ENCODE assay signal across 8 cellular contexts in the genomic region with DNA sequence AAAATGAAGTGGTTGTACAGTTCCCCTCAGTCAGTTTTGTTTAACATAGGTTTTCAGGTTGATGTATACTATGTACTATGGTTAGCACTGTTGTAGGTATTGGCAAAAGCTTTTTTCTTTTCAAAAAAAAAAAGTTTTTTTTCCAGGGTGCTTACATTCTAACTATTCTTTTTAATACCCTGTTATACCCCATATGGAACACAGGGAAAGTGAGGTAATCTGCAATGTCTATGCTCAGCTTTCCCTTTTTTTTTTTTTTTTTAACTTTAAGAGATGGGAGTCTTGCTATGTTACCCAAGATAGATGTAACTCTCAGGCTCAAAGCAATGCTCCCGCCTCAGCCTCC. TPM values are rescaled to one million over a fixed set of nuclear protein-coding genes. Genes with fewer than 3 reads are reported as not detected.
DNase-seq lines count a peak whose midpoint lies in the region; ATAC-seq, FAIRE-seq and TF ChIP-seq lines count a peak whose summit lies in the region.

No MANE protein-coding gene starts in this region.

- no peak for TF ChIP-seq POLR2A in HepG2 (IDR thresholded peaks at IDR 0.05; ENCODE audit: insufficient read depth in 1 of 2, low read depth in 2 of 2, low read length in 2 of 2)
- no peak for TF ChIP-seq POLR2A in transverse colon (IDR thresholded peaks at IDR 0.05)

- peak overlapping the region; percentile 95 for H3K27ac Mint-ChIP-seq in activated naive CD4-positive, alpha-beta T cell treated with anti-CD3 and anti-CD28 coated beads, Interleukin-2, amount 10 ng/mL, durations not matched to agents 7 days and 5 days
- peak overlapping the region; percentile 99 for H3K27ac Mint-ChIP-seq in activated naive CD8-positive, alpha-beta T cell treated with anti-CD3 and anti-CD28 coated beads, Interleukin-2, amount 10 ng/mL, durations not matched to agents 7 days and 5 days

- H3K36me3 Mint-ChIP-seq in activated naive CD4-positive, alpha-beta T cell treated with anti-CD3 and anti-CD28 coated beads, Interleukin-2, amount 10 ng/mL, durations not matched to agents 7 days and 5 days = peaks cover 30% of the 10 kb centered on the region
- peaks cover 18% of the 10 kb centered on the region for H3K36me3 Mint-ChIP-seq in activated naive CD8-positive, alpha-beta T cell treated with anti-CD3 and anti-CD28 coated beads, Interleukin-2, amount 10 ng/mL, durations not matched to agents 7 days and 5 days

- H3K4me1 ChIP-seq in HepG2 (ENCODE audit: insufficient read depth, low read length) (peaks cover 28% of the 10 kb centered on the region), transverse colon (peaks cover 0 to 16% (median 11%) of the 10 kb centered on the region in 4 donors)

- no peak overlapping the region for H2AFZ ChIP-seq in HepG2 (ENCODE audit: low read length)

- intact Hi-C loops in HepG2 (cut with micrococcal nuclease; ENCODE audit: unreplicated experiment) = loop anchor here (2.0 to 5.0 kb wide), 2 partner anchors 67 to 201 kb away; a partner anchor contains a TSS
- intact Hi-C loops in transverse colon (cut with DNase I; ENCODE audit: low total_unique reads) = no loop called here

- H3K4me2 ChIP-seq in HepG2 (ENCODE audit: low read depth, low read length) = peak overlapping the region; percentile 94

- peak overlapping the region; percentile 85 for H3K4me3 Mint-ChIP-seq in activated naive CD4-positive, alpha-beta T cell treated with anti-CD3 and anti-CD28 coated beads, Interleukin-2, amount 10 ng/mL, durations not matched to agents 7 days and 5 days
- peak overlapping the region; percentile 100 for H3K4me3 Mint-ChIP-seq in activated naive CD8-positive, alpha-beta T cell treated with anti-CD3 and anti-CD28 coated beads, Interleukin-2, amount 10 ng/mL, durations not matched to agents 7 days and 5 days

- H4K20me1 ChIP-seq in HepG2 (ENCODE audit: insufficient read depth, low read length) = no peaks in the 10 kb centered on the region

- no peak for FAIRE-seq in HepG2 (lab: Jason Lieb, UNC)

- peaks cover 17% of the 10 kb centered on the region for H3K79me2 ChIP-seq in HepG2 (ENCODE audit: insufficient read depth, low read length)

- H3K9me3 ChIP-seq in HepG2 (ENCODE audit: low read length) = no peaks in the 10 kb centered on the region
- no peaks in the 10 kb centered on the region for H3K9me3 ChIP-seq in transverse colon

- WGBS in HepG2 (ENCODE audit: low lambda C conversion rate) = 0% methylated on average over 1 of the region's 1 CpG
- WGBS in transverse colon (ENCODE audit: low coverage in 1 of 2), 2 donors = 0% methylated on average over 1 of the region's 1 CpG

- no peak for TF ChIP-seq RAD21 in HepG2 (CRISPR knock-in tag; IDR thresholded peaks at IDR 0.05)

- H3K9me3 Mint-ChIP-seq in activated naive CD4-positive, alpha-beta T cell treated with anti-CD3 and anti-CD28 coated beads, Interleukin-2, amount 10 ng/mL, durations not matched to agents 7 days and 5 days = no peaks in the 10 kb centered on the region
- no peaks in the 10 kb centered on the region for H3K9me3 Mint-ChIP-seq in activated naive CD8-positive, alpha-beta T cell treated with anti-CD3 and anti-CD28 coated beads, Interleukin-2, amount 10 ng/mL, durations not matched to agents 7 days and 5 days

- peaks cover 23% of the 10 kb centered on the region for H3K4me1 Mint-ChIP-seq in activated naive CD4-positive, alpha-beta T cell treated with anti-CD3 and anti-CD28 coated beads, Interleukin-2, amount 10 ng/mL, durations not matched to agents 7 days and 5 days
- peaks cover 18% of the 10 kb centered on the region for H3K4me1 Mint-ChIP-seq in activated naive CD8-positive, alpha-beta T cell treated with anti-CD3 and anti-CD28 coated beads, Interleukin-2, amount 10 ng/mL, durations not matched to agents 7 days and 5 days

- CTCF ChIA-PET in activated naive CD4-positive, alpha-beta T cell treated with anti-CD3 and anti-CD28 coated beads, Interleukin-2, amount 10 ng/mL, durations not matched to agents 7 days and 5 days (lab: Charles Lee) = no interaction called here
- CTCF ChIA-PET in HepG2 (lab: Yijun Ruan, JAX; ENCODE audit: low intra/inter-chr PET ratio, low total read pairs) = no interaction called here

- H3K27ac ChIP-seq in HepG2 (ENCODE audit: extremely low read length, insufficient read depth, low read length) (peak overlapping the region; percentile 81), transverse colon (peak overlapping the region; percentile 69 to 90 (median 84))

- H3K4me3 ChIP-seq in HepG2 (replicated peaks in 1 of 3; ENCODE audit: insufficient read depth in 1 of 3, low read depth in 2 of 3, low read length in 3 of 3) (peak overlapping the region; percentile 82 to 87 (median 87)), transverse colon (peak overlapping the region in 3 of 4 donors; percentile 68 to 78 (median 69))

- no peak for ATAC-seq in activated naive CD8-positive, alpha-beta T cell treated with anti-CD3 and anti-CD28 coated beads, Interleukin-2, amount 10 ng/mL, durations not matched to agents 7 days and 5 days (ENCODE audit: low read depth)
- ATAC-seq in HepG2 (peak; percentile 1), GM21423 (IDR thresholded peaks at IDR 0.05; ENCODE audit: unreplicated experiment) (no peak)

- TF ChIP-seq CTCF in HepG2 (CRISPR knock-in tag; IDR thresholded peaks at IDR 0.05) (no peak), transverse colon (IDR thresholded peaks at IDR 0.05) (no peak)

- POLR2A ChIA-PET in activated naive CD8-positive, alpha-beta T cell treated with anti-CD3 and anti-CD28 coated beads, Interleukin-2, amount 10 ng/mL, durations not matched to agents 7 days and 5 days (lab: Charles Lee) = interaction anchor here (0.6 to 0.7 kb wide), 2 partner anchors 55 to 337 kb away, joined by 3 read pairs; a partner anchor contains a TSS
- POLR2A ChIA-PET in HepG2 (lab: Yijun Ruan, JAX) = no interaction called here

- DNase-seq in activated naive CD4-positive, alpha-beta T cell treated with anti-CD3 and anti-CD28 coated beads, Interleukin-2, amount 10 ng/mL, durations not matched to agents 7 days and 5 days = no peak
- no peak for DNase-seq in activated naive CD4-positive, alpha-beta T cell (lab: John Stamatoyannopoulos, UW)
- no peak for DNase-seq in activated naive CD8-positive, alpha-beta T cell treated with anti-CD3 and anti-CD28 coated beads, Interleukin-2, amount 10 ng/mL, durations not matched to agents 7 days and 5 days
- DNase-seq in HepG2 (ENCODE audit: low spot score) = no peak
- DNase-seq in transverse colon = no peak
- no peak for DNase-seq in NCI-H1417 treated with DMSO at 0.1 percent for 48 hours (lab: John Stamatoyannopoulos, UW)
- DNase-seq in putamen (ENCODE audit: low spot score) = no peak

- BruUV-seq in HepG2 (replicated peaks; lab: Mats Ljungman, UMichigan) = no TSS peak

- H3K9ac ChIP-seq in HepG2 (ENCODE audit: insufficient read depth, low read depth, low read length) = peak overlapping the region; percentile 84

- no peaks in the 10 kb centered on the region for H3K27me3 ChIP-seq in HepG2 (ENCODE audit: control insufficient read depth in 1 of 2, insufficient read depth in 2 of 2, low read length in 2 of 2)
- H3K27me3 ChIP-seq in transverse colon = no peaks in the 10 kb centered on the region

- H3K27me3 Mint-ChIP-seq in activated naive CD4-positive, alpha-beta T cell treated with anti-CD3 and anti-CD28 coated beads, Interleukin-2, amount 10 ng/mL, durations not matched to agents 7 days and 5 days = no peaks in the 10 kb centered on the region
- H3K27me3 Mint-ChIP-seq in activated naive CD8-positive, alpha-beta T cell treated with anti-CD3 and anti-CD28 coated beads, Interleukin-2, amount 10 ng/mL, durations not matched to agents 7 days and 5 days = no peaks in the 10 kb centered on the region

- TF ChIP-seq EP300 in HepG2 (IDR thresholded peaks at IDR 0.05; ENCODE audit: low read depth in 2 of 2, low read length in 2 of 2) = no peak
- no peak for TF ChIP-seq EP300 in HepG2 (CRISPR knock-in tag; IDR thresholded peaks at IDR 0.05; ENCODE audit: borderline replicate concordance)
- TF ChIP-seq EP300 in transverse colon (IDR thresholded peaks at IDR 0.05; ENCODE audit: low read depth) = no peak

- in situ Hi-C loops in HepG2 (cut with HindIII; ENCODE audit: extremely low pct_ligation_motif_present, low pct_unique_long_range_greater_than_20kb) = no loop called here
- in situ Hi-C loops in transverse colon (cut with MboI; ENCODE audit: low pct_ligation_motif_present in 1 of 4, low pct_unique_long_range_greater_than_20kb in 1 of 4, low sequenced_read_pairs in 3 of 4) = no loop called here

- H3K36me3 ChIP-seq in HepG2 (replicated peaks in 1 of 2; ENCODE audit: control insufficient read depth in 1 of 2, insufficient read depth in 2 of 2, low read length in 2 of 2) (peaks cover 12 to 36% of the 10 kb centered on the region in 2 experiments), transverse colon (peaks cover 0 to 15% (median 1%) of the 10 kb centered on the region in 4 donors)

RNA-seq across cellular contexts. Expression of a gene that starts 0.6 kb away (rescaled TPM):
- 1 to 10 TPM; 8.0 to 8.4 TPM for total RNA-seq in activated naive CD8-positive, alpha-beta T cell treated with anti-CD3 and anti-CD28 coated beads, Interleukin-2, amount 10 ng/mL, durations not matched to agents 7 days and 5 days
- total RNA-seq in HepG2 (2016; rRNA removed; fragmentation: Illumina TruSeq; extraction: Trizol) = 32.5 and 44.3 TPM in 2 replicates
- 31.4 and 38.1 TPM in 2 replicates for total RNA-seq in HepG2 (2016; cell fraction: cytosol; rRNA removed; fragmentation: Illumina TruSeq; extraction: Trizol; ENCODE audit: low read depth)
- total RNA-seq in HepG2 (2016; cell fraction: insoluble cytoplasmic fraction; rRNA removed; fragmentation: Illumina TruSeq; extraction: Trizol) = 34.4 and 42.7 TPM in 2 replicates
- 25.4 and 30.0 TPM in 2 replicates for total RNA-seq in HepG2 (2016; cell fraction: membrane; rRNA removed; fragmentation: Illumina TruSeq; extraction: Trizol)
- total RNA-seq in HepG2 (2016; cell fraction: nucleus; rRNA removed; fragmentation: Illumina TruSeq; extraction: Trizol) = 36.9 and 38.4 TPM in 2 replicates
- 4.1 and 5.6 TPM in 2 replicates for polyA plus RNA-seq in HepG2 (2011; rRNA removed)
- polyA plus RNA-seq in HepG2 (2011; cell fraction: cytosol; rRNA removed) = 2.0 and 3.1 TPM in 2 replicates
- polyA plus RNA-seq in HepG2 (2011; cell fraction: nucleus; rRNA removed) = 3.6 and 5.6 TPM in 2 replicates
- 7.3 and 9.7 TPM in 2 replicates for polyA plus RNA-seq in HepG2 (2012)
- polyA plus RNA-seq in HepG2 (2016; cell fraction: cytosol; fragmentation: Illumina TruSeq; extraction: Trizol; ENCODE audit: low read depth) = 2.2 and 3.0 TPM in 2 replicates
- polyA plus RNA-seq in HepG2 (2016; cell fraction: insoluble cytoplasmic fraction; fragmentation: Illumina TruSeq; extraction: Trizol; ENCODE audit: low read depth) = 23.6 and 26.3 TPM in 2 replicates
- 3.6 and 4.9 TPM in 2 replicates for polyA plus RNA-seq in HepG2 (2016; cell fraction: membrane; fragmentation: Illumina TruSeq; extraction: Trizol; ENCODE audit: low read depth)
- polyA plus RNA-seq in HepG2 (2016; cell fraction: nucleus; fragmentation: Illumina TruSeq; extraction: Trizol; ENCODE audit: insufficient read depth, low read depth) = 21.7 and 22.3 TPM in 2 replicates
- polyA minus RNA-seq in HepG2 (2011; rRNA and poly(A)+ RNA removed; ENCODE audit: low replicate concordance) = 6.6 and 12.6 TPM in 2 replicates
- 5.5 and 5.9 TPM in 2 replicates for polyA minus RNA-seq in HepG2 (2011; cell fraction: cytosol; rRNA and poly(A)+ RNA removed)
- polyA minus RNA-seq in HepG2 (2011; cell fraction: nucleus; rRNA and poly(A)+ RNA removed) = 34.2 and 34.6 TPM in 2 replicates
- 1 to 10 TPM in 3 of 4 donors, not detected in 1; 3.7 to 5.5 (median 4.4) TPM for total RNA-seq in transverse colon
